ENCODE assay signal across 2 cellular contexts in the genomic region with DNA sequence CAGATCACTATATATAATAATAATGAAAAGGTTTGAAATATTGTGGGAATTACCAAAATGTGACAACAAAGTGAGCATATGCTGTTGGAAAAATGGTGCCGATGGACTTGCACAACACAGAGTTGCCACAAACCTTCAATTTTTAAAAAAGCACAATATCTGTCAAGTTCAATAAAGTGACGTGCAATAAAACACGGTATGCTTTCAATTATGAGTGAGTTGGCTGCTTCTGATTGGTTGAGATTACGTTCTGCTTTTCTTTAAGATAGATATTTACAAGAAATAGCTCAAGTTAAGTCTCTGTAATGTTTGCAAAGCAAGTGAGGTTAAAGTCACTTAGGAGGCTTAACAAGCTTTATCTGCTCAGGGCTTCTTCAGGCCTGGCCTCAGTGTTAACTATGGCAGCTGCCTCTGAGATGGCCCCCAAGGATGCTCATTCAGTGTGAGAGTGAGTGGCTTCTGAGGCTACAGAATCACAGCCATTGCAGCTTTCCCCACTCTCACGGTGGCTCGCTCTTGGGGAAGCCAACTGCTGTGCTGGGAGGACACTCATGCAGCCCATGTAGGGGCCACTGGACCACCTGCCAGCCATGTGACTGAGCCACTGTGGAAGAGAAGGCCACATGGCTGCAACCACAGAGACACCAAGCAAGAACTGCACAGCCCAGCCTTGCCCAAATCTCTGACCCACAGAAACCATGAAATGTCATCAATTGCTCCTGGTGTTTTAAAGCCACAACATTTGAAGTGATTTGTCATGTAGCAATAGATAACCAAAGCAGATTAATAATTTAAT.
TF ChIP-seq lines count a peak whose summit lies in the region.

No MANE protein-coding gene starts in this region.

TF ChIP-seq in SK-N-SH, 30 proteins besides CTCF, POLR2A, EP300 and RAD21:
- TF ChIP-seq, protein P1, sequence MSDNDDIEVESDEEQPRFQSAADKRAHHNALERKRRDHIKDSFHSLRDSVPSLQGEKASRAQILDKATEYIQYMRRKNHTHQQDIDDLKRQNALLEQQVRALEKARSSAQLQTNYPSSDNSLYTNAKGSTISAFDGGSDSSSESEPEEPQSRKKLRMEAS (IDR thresholded peaks at IDR 0.05; ENCODE audit: low read depth): no peak
- TF ChIP-seq TCF12 (IDR thresholded peaks at IDR 0.05): peak; percentile 56
- TF ChIP-seq, protein P2, sequence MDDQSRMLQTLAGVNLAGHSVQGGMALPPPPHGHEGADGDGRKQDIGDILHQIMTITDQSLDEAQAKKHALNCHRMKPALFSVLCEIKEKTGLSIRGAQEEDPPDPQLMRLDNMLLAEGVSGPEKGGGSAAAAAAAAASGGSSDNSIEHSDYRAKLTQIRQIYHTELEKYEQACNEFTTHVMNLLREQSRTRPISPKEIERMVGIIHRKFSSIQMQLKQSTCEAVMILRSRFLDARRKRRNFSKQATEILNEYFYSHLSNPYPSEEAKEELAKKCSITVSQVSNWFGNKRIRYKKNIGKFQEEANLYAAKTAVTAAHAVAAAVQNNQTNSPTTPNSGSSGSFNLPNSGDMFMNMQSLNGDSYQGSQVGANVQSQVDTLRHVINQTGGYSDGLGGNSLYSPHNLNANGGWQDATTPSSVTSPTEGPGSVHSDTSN (IDR thresholded peaks at IDR 0.05): peak; percentile 50; the same call in 1 of the 2 replicates

TF ChIP-seq in SK-N-SH treated with all-trans-retinoic acid at 6 μM for 48 hours, 23 proteins besides CTCF, POLR2A, EP300 and RAD21:
- no peak for TF ChIP-seq ZFP30 (CRISPR knock-in tag; IDR thresholded peaks at IDR 0.05)
- TF ChIP-seq TSHZ2 (CRISPR knock-in tag; IDR thresholded peaks at IDR 0.05): no peak
TF ChIP-seq in SK-N-SH treated with all-trans-retinoic acid at 6 μM for 48 hours: peak in this region for 0.
